31 cellular contexts compared by ENCODE assay signal in the genomic region with DNA sequence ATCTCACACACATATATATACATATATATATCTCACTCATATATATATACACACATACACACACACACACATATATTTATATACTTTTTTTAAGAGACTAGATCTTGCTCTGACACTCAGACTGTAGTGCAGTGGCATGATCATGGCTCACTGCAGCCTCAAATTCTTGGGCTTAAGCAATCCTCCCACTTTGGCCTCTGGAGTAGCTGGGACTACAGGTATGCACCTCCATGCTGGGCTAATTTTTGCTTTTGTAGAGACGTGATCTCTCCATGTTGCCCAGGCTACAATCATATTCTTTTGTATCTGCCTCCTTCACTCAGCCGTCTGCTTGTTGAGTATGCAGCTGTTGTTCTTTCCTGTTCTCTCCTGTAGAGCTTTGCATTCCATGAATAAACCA.
"Had no signal": no experiment of that assay in that cellular context is flagged by ENCODE, and none has a peak within 500 bp of the region (broad histone marks: within the 10 kb centered on the region; RNA-seq: fewer than 3 reads in every experiment).

No MANE protein-coding gene starts in this region.

- H3K9me3 ChIP-seq: esophagus muscularis mucosa, gastrocnemius medialis, heart left ventricle had no signal

- H3K27ac Mint-ChIP-seq: activated CD4-positive, alpha-beta memory T cell treated with anti-CD3 and anti-CD28 coated beads, Interleukin-2, amount 10 ng/mL, durations not matched to agents 7 days and 5 days; activated CD4-positive, alpha-beta T cell treated with anti-CD3 and anti-CD28 coated beads, Interleukin-2, amount 10 ng/mL, durations not matched to agents 7 days and 5 days; activated naive CD4-positive, alpha-beta T cell treated with anti-CD3 and anti-CD28 coated beads, Interleukin-2, amount 10 ng/mL, durations not matched to agents 7 days and 5 days; activated naive CD4-positive, alpha-beta T cell treated with anti-CD3 and anti-CD28 coated beads, Interleukin-2, amount 50 U/mL, for 72 hours; activated naive CD8-positive, alpha-beta T cell treated with anti-CD3 and anti-CD28 coated beads, Interleukin-2, amount 10 ng/mL, durations not matched to agents 7 days and 5 days; activated T-cell treated with anti-CD3 and anti-CD28 coated beads, Interleukin-2, amount 50 U/mL, for 24 hours; activated T-cell treated with anti-CD3 and anti-CD28 coated beads, Interleukin-2, amount 50 U/mL, for 72 hours; T-helper 17 cell; T-helper 2 cell treated with Interferon-gamma antibody and Interleukin-4, amounts not matched to agents 5 μg/mL and 100 μg/mL, for 36 hours; WTC11 had no signal

- H3K27ac ChIP-seq: brain microvascular endothelial cell, coronary artery, dorsolateral prefrontal cortex, esophagus muscularis mucosa, foreskin keratinocyte, gastrocnemius medialis, heart left ventricle had no signal

- H3K4me3 ChIP-seq: coronary artery, dorsolateral prefrontal cortex, esophagus muscularis mucosa, gastrocnemius medialis, heart left ventricle had no signal

- H3K4me3 Mint-ChIP-seq: activated CD4-positive, alpha-beta memory T cell treated with anti-CD3 and anti-CD28 coated beads, Interleukin-2, amount 10 ng/mL, durations not matched to agents 7 days and 5 days; activated CD4-positive, alpha-beta T cell treated with anti-CD3 and anti-CD28 coated beads, Interleukin-2, amount 10 ng/mL, durations not matched to agents 7 days and 5 days; activated naive CD4-positive, alpha-beta T cell treated with anti-CD3 and anti-CD28 coated beads, Interleukin-2, amount 10 ng/mL, durations not matched to agents 7 days and 5 days; activated naive CD8-positive, alpha-beta T cell treated with anti-CD3 and anti-CD28 coated beads, Interleukin-2, amount 10 ng/mL, durations not matched to agents 7 days and 5 days; activated T-cell treated with anti-CD3 and anti-CD28 coated beads, Interleukin-2, amount 50 U/mL, for 24 hours; activated T-cell treated with anti-CD3 and anti-CD28 coated beads, Interleukin-2, amount 50 U/mL, for 72 hours; central memory CD8-positive, alpha-beta T cell; dendritic cell treated with granulocyte-macrophage colony-stimulating factor and Interleukin-4, amounts not matched to agents 40 ng/mL and 50 ng/mL, for 4 days; T-helper 17 cell; T-helper 2 cell treated with Interferon-gamma antibody and Interleukin-4, amounts not matched to agents 5 μg/mL and 100 μg/mL, for 36 hours; WTC11 had no signal

- H3K27me3 ChIP-seq: brain microvascular endothelial cell, esophagus muscularis mucosa, foreskin keratinocyte, gastrocnemius medialis, heart left ventricle had no signal

- H3K9me3 Mint-ChIP-seq: activated CD4-positive, alpha-beta memory T cell treated with anti-CD3 and anti-CD28 coated beads, Interleukin-2, amount 10 ng/mL, durations not matched to agents 7 days and 5 days; activated naive CD4-positive, alpha-beta T cell treated with anti-CD3 and anti-CD28 coated beads, Interleukin-2, amount 10 ng/mL, durations not matched to agents 7 days and 5 days; activated naive CD8-positive, alpha-beta T cell treated with anti-CD3 and anti-CD28 coated beads, Interleukin-2, amount 10 ng/mL, durations not matched to agents 7 days and 5 days; activated T-cell treated with anti-CD3 and anti-CD28 coated beads, Interleukin-2, amount 50 U/mL, for 24 hours; activated T-cell treated with anti-CD3 and anti-CD28 coated beads, Interleukin-2, amount 50 U/mL, for 72 hours; central memory CD8-positive, alpha-beta T cell had no signal

- DNase-seq: activated CD4-positive, alpha-beta memory T cell treated with anti-CD3 and anti-CD28 coated beads, Interleukin-2, amount 10 ng/mL, durations not matched to agents 7 days and 5 days; activated CD4-positive, alpha-beta T cell treated with anti-CD3 and anti-CD28 coated beads for 1 hour; activated CD4-positive, alpha-beta T cell treated with anti-CD3 and anti-CD28 coated beads for 4 hours; activated CD4-positive, alpha-beta T cell treated with anti-CD3 and anti-CD28 coated beads, Interleukin-2, amount 10 ng/mL, durations not matched to agents 7 days and 5 days; activated CD4-positive, alpha-beta T cell treated with anti-CD3 and anti-CD28 coated beads, Interleukin-2, amount 50 U/mL, for 4 hours; activated CD8-positive, alpha-beta memory T cell treated with anti-CD3 and anti-CD28 coated beads, Interleukin-2, amount 50 U/mL, for 48 hours; activated gamma-delta T cell; activated naive CD4-positive, alpha-beta T cell; activated naive CD4-positive, alpha-beta T cell treated with anti-CD3 and anti-CD28 coated beads, Interleukin-2, amount 10 ng/mL, durations not matched to agents 7 days and 5 days; activated naive CD8-positive, alpha-beta T cell treated with anti-CD3 and anti-CD28 coated beads, Interleukin-2, amount 10 ng/mL, durations not matched to agents 7 days and 5 days; activated T-cell treated with anti-CD3 and anti-CD28 coated beads for 4 hours; activated T-cell treated with anti-CD3 and anti-CD28 coated beads, Interleukin-2, amount 50 U/mL, for 24 hours; activated T-cell treated with anti-CD3 and anti-CD28 coated beads, Interleukin-2, amount 50 U/mL, for 72 hours; brain microvascular endothelial cell; dorsolateral prefrontal cortex; effector memory CD4-positive, alpha-beta T cell; erythroblast; foreskin keratinocyte; gastrocnemius medialis; glutamatergic neuron; heart left ventricle; T-helper 1 cell; T-helper 17 cell; T1000 had no signal

- H3K36me3 Mint-ChIP-seq: activated naive CD4-positive, alpha-beta T cell treated with anti-CD3 and anti-CD28 coated beads, Interleukin-2, amount 10 ng/mL, durations not matched to agents 7 days and 5 days; activated naive CD4-positive, alpha-beta T cell treated with anti-CD3 and anti-CD28 coated beads, Interleukin-2, amount 50 U/mL, for 72 hours; activated naive CD8-positive, alpha-beta T cell treated with anti-CD3 and anti-CD28 coated beads, Interleukin-2, amount 10 ng/mL, durations not matched to agents 7 days and 5 days; WTC11 had no signal

- H3K27me3 Mint-ChIP-seq: activated CD4-positive, alpha-beta memory T cell treated with anti-CD3 and anti-CD28 coated beads, Interleukin-2, amount 10 ng/mL, durations not matched to agents 7 days and 5 days; activated CD4-positive, alpha-beta T cell treated with anti-CD3 and anti-CD28 coated beads, Interleukin-2, amount 10 ng/mL, durations not matched to agents 7 days and 5 days; activated naive CD4-positive, alpha-beta T cell treated with anti-CD3 and anti-CD28 coated beads, Interleukin-2, amount 10 ng/mL, durations not matched to agents 7 days and 5 days; activated naive CD8-positive, alpha-beta T cell treated with anti-CD3 and anti-CD28 coated beads, Interleukin-2, amount 10 ng/mL, durations not matched to agents 7 days and 5 days; activated T-cell treated with anti-CD3 and anti-CD28 coated beads, Interleukin-2, amount 50 U/mL, for 24 hours; central memory CD8-positive, alpha-beta T cell; dendritic cell treated with granulocyte-macrophage colony-stimulating factor and Interleukin-4, amounts not matched to agents 40 ng/mL and 50 ng/mL, for 4 days; T-helper 17 cell had no signal

- H3K4me1 ChIP-seq: esophagus muscularis mucosa, foreskin keratinocyte, gastrocnemius medialis had no signal

- ATAC-seq: activated naive CD4-positive, alpha-beta T cell treated with anti-CD3 and anti-CD28 coated beads, Interleukin-2, amount 50 U/mL, for 72 hours; activated T-cell treated with anti-CD3 and anti-CD28 coated beads, Interleukin-2, amount 50 U/mL, for 72 hours; foreskin keratinocyte; gastrocnemius medialis; heart left ventricle; T-helper 17 cell; WTC11 had no signal

- H3K4me1 Mint-ChIP-seq: activated naive CD4-positive, alpha-beta T cell treated with anti-CD3 and anti-CD28 coated beads, Interleukin-2, amount 10 ng/mL, durations not matched to agents 7 days and 5 days had no signal

- H3K36me3 ChIP-seq: brain microvascular endothelial cell, esophagus muscularis mucosa, gastrocnemius medialis, heart left ventricle had no signal
